ENCODE assay signal across 1 cellular context in genomic region chr1:101739826-101740330, GRCh38.
TF ChIP-seq lines count a peak whose summit lies in the region.

No MANE protein-coding gene starts in this region.

TF ChIP-seq in SK-N-SH, 30 proteins besides CTCF, POLR2A, EP300 and RAD21 (continued from another document):
- TF ChIP-seq ZBTB33 (IDR thresholded peaks at IDR 0.05; ENCODE audit: borderline replicate concordance, low read depth) (no peak), POLR2AphosphoS5 (IDR thresholded peaks at IDR 0.05; ENCODE audit: low read depth, low read length) (no peak)
